27 cellular contexts compared by ENCODE assay signal in the genomic region with DNA sequence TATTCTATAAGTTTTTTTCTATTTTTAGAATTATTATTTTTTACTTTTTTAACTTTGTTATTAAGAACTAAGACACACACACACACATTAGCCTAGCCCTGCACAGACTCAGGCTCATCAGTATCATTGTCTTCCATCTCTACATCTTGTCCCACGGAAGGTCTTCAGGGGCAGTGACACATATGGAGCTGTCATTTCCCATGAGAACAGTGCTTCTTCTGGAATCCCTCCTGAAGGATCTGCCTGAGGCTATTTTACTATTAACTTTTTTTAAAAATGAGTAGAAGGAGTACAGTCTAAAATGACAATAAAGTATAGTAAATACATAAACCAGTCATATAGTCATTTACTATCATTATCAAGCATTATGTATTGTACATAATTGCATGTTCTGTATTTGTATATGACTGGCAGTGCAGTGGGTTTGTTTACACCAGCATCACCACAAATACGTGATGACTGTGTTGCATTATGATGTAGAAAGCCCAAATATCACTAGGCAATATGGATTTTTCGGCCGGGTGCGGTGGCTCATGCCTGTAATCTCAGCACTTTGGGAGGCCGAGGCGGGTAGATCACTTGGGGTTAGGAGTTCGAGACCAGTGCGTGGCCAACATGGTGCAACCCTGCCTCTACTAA.
"Had no signal": no experiment of that assay in that cellular context is flagged by ENCODE, and none has a peak within 500 bp of the region (broad histone marks: within the 10 kb centered on the region; RNA-seq: fewer than 3 reads in every experiment).

No MANE protein-coding gene starts in this region.

- H2AFZ ChIP-seq: neural progenitor cell, parathyroid adenoma had no signal

- H3K4me1 ChIP-seq: breast epithelium, neural progenitor cell, parathyroid adenoma had no signal

- H3K36me3 Mint-ChIP-seq: natural killer cell had no signal

- H3K27ac Mint-ChIP-seq: dendritic cell treated with granulocyte-macrophage colony-stimulating factor and Interleukin-4, amounts not matched to agents 40 ng/mL and 50 ng/mL, for 4 days; endodermal cell; natural killer cell; neural progenitor cell; T-cell; T-helper 2 cell treated with Interferon-gamma antibody and Interleukin-4, amounts not matched to agents 5 μg/mL and 100 μg/mL, for 36 hours had no signal

- H3K4me2 ChIP-seq: neural progenitor cell, smooth muscle cell had no signal

- ATAC-seq: natural killer cell, T-cell had no signal

- H3K27me3 ChIP-seq: breast epithelium, esophagus muscularis mucosa, left lung, neural progenitor cell, right atrium auricular region, suprapubic skin, tibial artery had no signal

- H3K27ac ChIP-seq: breast epithelium, esophagus muscularis mucosa, left lung, neural progenitor cell, parathyroid adenoma, right atrium auricular region, suprapubic skin, tibial artery, VCaP had no signal

- H3K9me3 ChIP-seq: breast epithelium, esophagus muscularis mucosa, left lung, right atrium auricular region, suprapubic skin, tibial artery had no signal

- H3K9me3 Mint-ChIP-seq: dendritic cell treated with granulocyte-macrophage colony-stimulating factor and Interleukin-4, amounts not matched to agents 40 ng/mL and 50 ng/mL, for 4 days; endodermal cell; natural killer cell; T-cell; T-helper 2 cell treated with Interferon-gamma antibody and Interleukin-4, amounts not matched to agents 5 μg/mL and 100 μg/mL, for 36 hours had no signal

- H3K9ac ChIP-seq: neural progenitor cell, parathyroid adenoma had no signal

- H3K4me3 Mint-ChIP-seq: dendritic cell treated with granulocyte-macrophage colony-stimulating factor and Interleukin-4, amounts not matched to agents 40 ng/mL and 50 ng/mL, for 4 days; endodermal cell; natural killer cell; neural progenitor cell; T-cell; T-helper 2 cell treated with Interferon-gamma antibody and Interleukin-4, amounts not matched to agents 5 μg/mL and 100 μg/mL, for 36 hours had no signal

- H3K27me3 Mint-ChIP-seq: dendritic cell treated with granulocyte-macrophage colony-stimulating factor and Interleukin-4, amounts not matched to agents 40 ng/mL and 50 ng/mL, for 4 days; T-cell had no signal

- DNase-seq: activated CD4-positive, alpha-beta T cell treated with anti-CD3 and anti-CD28 coated beads for 4 hours; activated CD4-positive, alpha-beta T cell treated with anti-CD3 and anti-CD28 coated beads, Interleukin-2, amount 50 U/mL, for 4 hours; activated gamma-delta T cell; activated naive CD4-positive, alpha-beta T cell treated with anti-CD3 and anti-CD28 coated beads, Interleukin-2, amount 50 U/mL, for 16 hours; central memory CD4-positive, alpha-beta T cell; endodermal cell; left lung; mesendoderm; natural killer cell; occipital lobe; stimulated activated CD4-positive, alpha-beta T cell treated with anti-CD3 and anti-CD28 coated beads, Interleukin-1b, Interleukin-23, amount 100 ng/mL, for 48 hours; stimulated activated CD4-positive, alpha-beta T cell treated with anti-CD3 and anti-CD28 coated beads, Interleukin-4, amount 100 ng/mL, for 4 hours; stimulated activated CD8-positive, alpha-beta memory T cell treated with anti-CD3 and anti-CD28 coated beads, Interleukin-4, amount 100 ng/mL, for 48 hours; stimulated activated naive CD4-positive, alpha-beta T cell; T-cell; tibial artery had no signal

- H3K36me3 ChIP-seq: breast epithelium, esophagus muscularis mucosa, left lung, neural progenitor cell, right atrium auricular region, suprapubic skin, tibial artery had no signal

- H3K4me3 ChIP-seq: breast epithelium, esophagus muscularis mucosa, left lung, lung, neural progenitor cell, right atrium auricular region, smooth muscle cell, suprapubic skin, tibial artery had no signal
